ENCODE assay signal across 25 cellular contexts in genomic region chr7:76336094-76336493, GRCh38. TPM values are rescaled to one million over a fixed set of nuclear protein-coding genes. Genes with fewer than 3 reads are reported as not detected.
DNase-seq lines count a peak whose midpoint lies in the region; ATAC-seq and TF ChIP-seq lines count a peak whose summit lies in the region.
"Had no signal": no experiment of that assay in that cellular context is flagged by ENCODE, and none has a peak within 500 bp of the region (broad histone marks: within the 10 kb centered on the region; RNA-seq: fewer than 3 reads in every experiment).

No MANE protein-coding gene starts in this region.

- TF ChIP-seq CTCF in WTC11 (IDR thresholded peaks at IDR 0.05), result no peak

- peaks cover 39% of the 10 kb centered on the region for H3K4me1 ChIP-seq in CD4-positive, alpha-beta memory T cell (ENCODE audit: insufficient read depth, low read length)
- H3K4me1 ChIP-seq: neural progenitor cell had no signal

- DNase-seq in activated T-cell treated with anti-CD3 and anti-CD28 coated beads, Interleukin-2, amount 50 U/mL, for 72 hours, result no peak
- DNase-seq in activated T-cell treated with anti-CD3 and anti-CD28 coated beads, Interleukin-2, amount 50 U/mL, for 1 hour, result no peak
- no peak for DNase-seq in CD4-positive, alpha-beta memory T cell
- DNase-seq in WTC11 (ENCODE audit: low spot score) (no peak), posterior vena cava (ENCODE audit: low spot score) (peak; percentile 23), kidney glomerular epithelial cell (lab: John Stamatoyannopoulos, UW) (no peak), SIG-M5 treated with dmso at 0.1 percent for 504 hours (lab: John Stamatoyannopoulos, UW; ENCODE audit: unreplicated experiment) (no peak)
- no peak for DNase-seq in T-helper 2 cell treated with Interferon-gamma antibody and Interleukin-4, amounts not matched to agents 5 μg/mL and 100 μg/mL, for 36 hours (ENCODE audit: low spot score)
- DNase-seq: activated CD4-positive, alpha-beta T cell treated with anti-CD3 and anti-CD28 coated beads for 36 hours; activated CD8-positive, alpha-beta memory T cell treated with anti-CD3 and anti-CD28 coated beads, Interleukin-2, amount 10 ng/mL, durations not matched to agents 7 days and 5 days; activated naive CD4-positive, alpha-beta T cell treated with anti-CD3 and anti-CD28 coated beads, Interleukin-2, amount 10 ng/mL, durations not matched to agents 7 days and 5 days; amniotic stem cell; effector memory CD8-positive, alpha-beta T cell; foreskin fibroblast; left colon; NCI-H1048; NCI-H1694; NCI-H510A; stimulated activated naive CD8-positive, alpha-beta T cell treated with anti-CD3 and anti-CD28 coated beads, Interleukin-15, Interleukin-2, amounts not matched to agents 100 U/mL and 50 U/mL, for 24 hours; T-helper 2 cell had no signal

- no peak for ATAC-seq in activated T-cell treated with anti-CD3 and anti-CD28 coated beads, Interleukin-2, amount 50 U/mL, for 72 hours (replicated peaks in 1 of 2)
- no peak for ATAC-seq in WTC11
- ATAC-seq: activated CD4-positive, alpha-beta T cell treated with anti-CD3 and anti-CD28 coated beads for 36 hours; activated CD8-positive, alpha-beta memory T cell treated with anti-CD3 and anti-CD28 coated beads, Interleukin-2, amount 10 ng/mL, durations not matched to agents 7 days and 5 days; effector memory CD8-positive, alpha-beta T cell; esophagus mucosa; left colon; stimulated activated naive CD8-positive, alpha-beta T cell treated with anti-CD3 and anti-CD28 coated beads, Interleukin-15, Interleukin-2, amounts not matched to agents 100 U/mL and 50 U/mL, for 24 hours had no signal

- H3K36me3 ChIP-seq in CD4-positive, alpha-beta memory T cell (ENCODE audit: insufficient read depth, low read length), result peaks cover 14% of the 10 kb centered on the region

- no peaks in the 10 kb centered on the region for H3K9me3 ChIP-seq in CD4-positive, alpha-beta memory T cell (ENCODE audit: control insufficient read depth in 1 of 2, low read length in 2 of 2)
- H3K9me3 ChIP-seq: tibial nerve had no signal

- H3K4me3 Mint-ChIP-seq in activated T-cell treated with anti-CD3 and anti-CD28 coated beads, Interleukin-2, amount 50 U/mL, for 72 hours, result no peak overlapping the region
- H3K4me3 Mint-ChIP-seq in CD4-positive, alpha-beta memory T cell, result peak overlapping the region in 1 of 8 donors; percentile 3
- H3K4me3 Mint-ChIP-seq in WTC11, result no peak overlapping the region
- H3K4me3 Mint-ChIP-seq in T-helper 2 cell treated with Interferon-gamma antibody and Interleukin-4, amounts not matched to agents 5 μg/mL and 100 μg/mL, for 36 hours, result no peak overlapping the region
- H3K4me3 Mint-ChIP-seq: activated CD4-positive, alpha-beta T cell treated with anti-CD3 and anti-CD28 coated beads for 36 hours; activated CD8-positive, alpha-beta memory T cell treated with anti-CD3 and anti-CD28 coated beads, Interleukin-2, amount 10 ng/mL, durations not matched to agents 7 days and 5 days; activated naive CD4-positive, alpha-beta T cell treated with anti-CD3 and anti-CD28 coated beads, Interleukin-2, amount 10 ng/mL, durations not matched to agents 7 days and 5 days; effector memory CD8-positive, alpha-beta T cell; memory B cell; neural progenitor cell had no signal

- H3K27me3 Mint-ChIP-seq in activated T-cell treated with anti-CD3 and anti-CD28 coated beads, Interleukin-2, amount 50 U/mL, for 72 hours (ENCODE audit: low read depth), result no peaks in the 10 kb centered on the region
- no peaks in the 10 kb centered on the region for H3K27me3 Mint-ChIP-seq in CD4-positive, alpha-beta memory T cell
- H3K27me3 Mint-ChIP-seq in WTC11 (ENCODE audit: low read depth), result no peaks in the 10 kb centered on the region
- no peaks in the 10 kb centered on the region for H3K27me3 Mint-ChIP-seq in T-helper 2 cell treated with Interferon-gamma antibody and Interleukin-4, amounts not matched to agents 5 μg/mL and 100 μg/mL, for 36 hours (ENCODE audit: low read depth)
- H3K27me3 Mint-ChIP-seq: activated CD4-positive, alpha-beta T cell treated with anti-CD3 and anti-CD28 coated beads for 36 hours; activated CD8-positive, alpha-beta memory T cell treated with anti-CD3 and anti-CD28 coated beads, Interleukin-2, amount 10 ng/mL, durations not matched to agents 7 days and 5 days; activated naive CD4-positive, alpha-beta T cell treated with anti-CD3 and anti-CD28 coated beads, Interleukin-2, amount 10 ng/mL, durations not matched to agents 7 days and 5 days; effector memory CD8-positive, alpha-beta T cell; memory B cell had no signal

- no peaks in the 10 kb centered on the region for H3K27me3 ChIP-seq in CD4-positive, alpha-beta memory T cell (ENCODE audit: insufficient read depth, low read length)
- H3K27me3 ChIP-seq: neural progenitor cell, tibial nerve had no signal

- H3K27ac ChIP-seq in CD4-positive, alpha-beta memory T cell (ENCODE audit: low read depth, low read length), result no peak overlapping the region
- H3K27ac ChIP-seq: neural progenitor cell, tibial nerve had no signal

- peaks cover 41% of the 10 kb centered on the region for H3K4me1 Mint-ChIP-seq in activated T-cell treated with anti-CD3 and anti-CD28 coated beads, Interleukin-2, amount 50 U/mL, for 72 hours (ENCODE audit: low read depth)
- H3K4me1 Mint-ChIP-seq in CD4-positive, alpha-beta memory T cell, result peaks cover 33 to 67% (median 48%) of the 10 kb centered on the region in 4 donors
- H3K4me1 Mint-ChIP-seq in WTC11, result peaks cover 42% of the 10 kb centered on the region
- H3K4me1 Mint-ChIP-seq in T-helper 2 cell treated with Interferon-gamma antibody and Interleukin-4, amounts not matched to agents 5 μg/mL and 100 μg/mL, for 36 hours (ENCODE audit: low read depth), result peaks cover 18% of the 10 kb centered on the region
- H3K4me1 Mint-ChIP-seq: neural progenitor cell had no signal

- POLR2A ChIA-PET in CD4-positive, alpha-beta memory T cell (lab: Charles Lee; ENCODE audit: partially characterized antibody), result no interaction called here
- POLR2A ChIA-PET in WTC11 (lab: Charles Lee), result no interaction called here

- CTCF ChIA-PET in CD4-positive, alpha-beta memory T cell (lab: Charles Lee; ENCODE audit: partially characterized antibody), result interaction anchor here (1.2 to 2.4 kb wide), 3 partner anchors 17 to 24 kb away, joined by 3 to 7 read pairs (median 7); no protein-coding TSS in a partner anchor
- CTCF ChIA-PET in WTC11 (lab: Charles Lee), result interaction anchor here (0.6 to 1.5 kb wide), 2 partner anchors 12 to 22 kb away, joined by 4 read pairs; no protein-coding TSS in a partner anchor

- H3K4me3 ChIP-seq in CD4-positive, alpha-beta memory T cell (ENCODE audit: low read length in 2 of 2), result no peak overlapping the region
- H3K4me3 ChIP-seq: coronary artery, neural progenitor cell, tibial nerve had no signal

- intact Hi-C loops in CD4-positive, alpha-beta memory T cell (cut with micrococcal nuclease), result no loop called here
- intact Hi-C loops in posterior vena cava (cut with DNase I), result no loop called here

- H3K36me3 Mint-ChIP-seq in activated T-cell treated with anti-CD3 and anti-CD28 coated beads, Interleukin-2, amount 50 U/mL, for 72 hours (ENCODE audit: insufficient read depth in 2 of 2), result peaks cover 1 to 19% of the 10 kb centered on the region in 2 donors
- H3K36me3 Mint-ChIP-seq in CD4-positive, alpha-beta memory T cell, result peaks cover 13 to 30% of the 10 kb centered on the region in 2 donors
- H3K36me3 Mint-ChIP-seq in WTC11, result peaks cover 43% of the 10 kb centered on the region
- H3K36me3 Mint-ChIP-seq in T-helper 2 cell treated with Interferon-gamma antibody and Interleukin-4, amounts not matched to agents 5 μg/mL and 100 μg/mL, for 36 hours (ENCODE audit: low read depth), result peaks cover 33% of the 10 kb centered on the region

- H3K27ac Mint-ChIP-seq in activated T-cell treated with anti-CD3 and anti-CD28 coated beads, Interleukin-2, amount 50 U/mL, for 72 hours, result peak overlapping the region; percentile 46
- peak overlapping the region in 6 of 7 donors; percentile 0 to 83 (median 53) for H3K27ac Mint-ChIP-seq in CD4-positive, alpha-beta memory T cell
- H3K27ac Mint-ChIP-seq in WTC11, result peak overlapping the region; percentile 85
- H3K27ac Mint-ChIP-seq in T-helper 2 cell treated with Interferon-gamma antibody and Interleukin-4, amounts not matched to agents 5 μg/mL and 100 μg/mL, for 36 hours, result no peak overlapping the region
- H3K27ac Mint-ChIP-seq: activated CD4-positive, alpha-beta T cell treated with anti-CD3 and anti-CD28 coated beads for 36 hours; activated CD8-positive, alpha-beta memory T cell treated with anti-CD3 and anti-CD28 coated beads, Interleukin-2, amount 10 ng/mL, durations not matched to agents 7 days and 5 days; activated naive CD4-positive, alpha-beta T cell treated with anti-CD3 and anti-CD28 coated beads, Interleukin-2, amount 10 ng/mL, durations not matched to agents 7 days and 5 days; memory B cell; neural progenitor cell had no signal

- H3K9me3 Mint-ChIP-seq in activated T-cell treated with anti-CD3 and anti-CD28 coated beads, Interleukin-2, amount 50 U/mL, for 72 hours, result no peaks in the 10 kb centered on the region
- H3K9me3 Mint-ChIP-seq in CD4-positive, alpha-beta memory T cell, result no peaks in the 10 kb centered on the region
- no peaks in the 10 kb centered on the region for H3K9me3 Mint-ChIP-seq in WTC11
- H3K9me3 Mint-ChIP-seq in T-helper 2 cell treated with Interferon-gamma antibody and Interleukin-4, amounts not matched to agents 5 μg/mL and 100 μg/mL, for 36 hours, result no peaks in the 10 kb centered on the region
- H3K9me3 Mint-ChIP-seq: activated naive CD4-positive, alpha-beta T cell treated with anti-CD3 and anti-CD28 coated beads, Interleukin-2, amount 10 ng/mL, durations not matched to agents 7 days and 5 days; effector memory CD8-positive, alpha-beta T cell; memory B cell; neural progenitor cell had no signal

RNA-seq across cellular contexts. Expression of gene YWHAG, which starts 22.7 kb away (rescaled TPM):
- total RNA-seq in activated T-cell treated with anti-CD3 and anti-CD28 coated beads, Interleukin-2, amount 50 U/mL, for 72 hours, result 100 to 1,000 TPM; 107 to 120 TPM
- 10 to 100 TPM; 51.6 to 54.3 TPM for total RNA-seq in CD4-positive, alpha-beta memory T cell
- 1 to 10 TPM in 1 of 2 donors, under 1 TPM in 1; 0.94 to 2.4 TPM for polyA plus RNA-seq in CD4-positive, alpha-beta memory T cell
- total RNA-seq in WTC11 (2021), result 192 to 201 TPM (median 200 TPM) in 3 replicates
- 100 to 1,000 TPM; 114 to 134 TPM for total RNA-seq in posterior vena cava

RNA-seq across cellular contexts. Expression of gene HSPB1, which starts 33.6 kb away (rescaled TPM):
- 10 to 100 TPM; 39.7 to 42.0 TPM for total RNA-seq in activated T-cell treated with anti-CD3 and anti-CD28 coated beads, Interleukin-2, amount 50 U/mL, for 72 hours
- total RNA-seq in CD4-positive, alpha-beta memory T cell, result 10 to 100 TPM; 41.9 to 43.1 TPM
- 100 to 1,000 TPM in 1 of 2 donors, 10 to 100 TPM in 1; 49.7 to 111 TPM for polyA plus RNA-seq in CD4-positive, alpha-beta memory T cell
- 202 to 299 TPM (median 285 TPM) in 3 replicates for total RNA-seq in WTC11 (2021)
- 1,000 to 10,000 TPM; 2,473 to 2,747 TPM for total RNA-seq in posterior vena cava
